ENCODE assay signal across 23 cellular contexts in the genomic region with DNA sequence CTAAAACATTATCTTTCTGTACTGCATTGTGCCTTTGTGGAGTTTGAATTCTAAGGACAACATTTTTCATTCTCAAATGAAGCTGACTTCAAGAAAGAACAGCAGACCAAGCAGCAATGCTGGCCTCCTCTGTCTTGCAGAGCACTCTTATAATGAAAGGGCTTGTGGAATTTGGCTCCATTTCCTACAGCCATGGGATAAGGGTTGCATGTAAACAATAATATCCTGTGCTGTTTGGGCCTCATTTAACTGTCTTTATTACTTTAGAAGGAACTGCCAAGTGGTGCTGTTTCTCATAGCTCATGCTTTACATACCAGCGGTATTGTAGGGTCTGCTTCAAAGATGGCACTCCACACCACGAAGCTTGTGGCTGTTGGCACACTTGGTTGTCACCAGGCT.
DNase-seq lines count a peak whose midpoint lies in the region; ATAC-seq and TF ChIP-seq lines count a peak whose summit lies in the region.
"Had no signal": no experiment of that assay in that cellular context is flagged by ENCODE, and none has a peak within 500 bp of the region (broad histone marks: within the 10 kb centered on the region; RNA-seq: fewer than 3 reads in every experiment).

No MANE protein-coding gene starts in this region.

- DNase-seq in AG08396 (ENCODE audit: low spot score) = peak; percentile 9
- peak; percentile 36 for DNase-seq in H4 (ENCODE audit: low spot score)
- DNase-seq in choroid plexus epithelial cell (ENCODE audit: low read depth) = peak; percentile 60
- DNase-seq in left kidney (ENCODE audit: low read depth, low spot score) = peak; percentile 14
- DNase-seq in midbrain (lab: John Stamatoyannopoulos, UW) = no peak
- DNase-seq in kidney tubule cell (ENCODE audit: low spot score) = no peak
- DNase-seq: activated B cell treated with CpG ODN at 0.5 μM for 24 hours; activated CD4-positive, alpha-beta T cell treated with anti-CD3 and anti-CD28 coated beads, Interleukin-2, amount 50 U/mL, for 1 hour; activated effector memory CD4-positive, alpha-beta T cell treated with Interleukin-2 at 50 U/mL for 16 hours; activated T-cell treated with anti-CD3 and anti-CD28 coated beads, Interleukin-2, amount 50 U/mL, for 1 hour; C1 segment of cervical spinal cord; effector memory CD8-positive, alpha-beta T cell; GDM1; left cardiac atrium; NCI-H1694; SK-N-SH; spleen; stimulated activated CD4-positive, alpha-beta T cell treated with anti-CD3 and anti-CD28 coated beads, Interleukin-2, amount 100 ng/mL, for 24 hours; stimulated activated naive CD8-positive, alpha-beta T cell treated with anti-CD3 and anti-CD28 coated beads, Interleukin-15, Interleukin-2, amounts not matched to agents 100 U/mL and 50 U/mL, for 24 hours had no signal

- no peak overlapping the region for H3K4me3 ChIP-seq in choroid plexus epithelial cell (ENCODE audit: low read depth, low read length)
- H3K4me3 ChIP-seq: ascending aorta, coronary artery, gastroesophageal sphincter, spleen had no signal

- TF ChIP-seq CTCF in choroid plexus epithelial cell (conservative IDR thresholded peaks at IDR 0.05; ENCODE audit: low read depth, low read length) = no peak

- ATAC-seq in HG03159 (IDR thresholded peaks at IDR 0.05; ENCODE audit: unreplicated experiment) = no peak
- ATAC-seq: effector memory CD8-positive, alpha-beta T cell; gastroesophageal sphincter; left cardiac atrium; stimulated activated naive CD8-positive, alpha-beta T cell treated with anti-CD3 and anti-CD28 coated beads, Interleukin-15, Interleukin-2, amounts not matched to agents 100 U/mL and 50 U/mL, for 24 hours had no signal

Comparison
In these comparisons a context has a peak if more than half of its experiments do, and no peak if none do; other contexts are left out.
1. DNase-seq: peak in AG08396 (single experiment), H4 (single experiment), choroid plexus epithelial cell (single experiment) and left kidney (single experiment); none in midbrain (single experiment) and kidney tubule cell (single experiment).